Comparison of ENCODE assay signal across 13 cellular contexts in the genomic region with DNA sequence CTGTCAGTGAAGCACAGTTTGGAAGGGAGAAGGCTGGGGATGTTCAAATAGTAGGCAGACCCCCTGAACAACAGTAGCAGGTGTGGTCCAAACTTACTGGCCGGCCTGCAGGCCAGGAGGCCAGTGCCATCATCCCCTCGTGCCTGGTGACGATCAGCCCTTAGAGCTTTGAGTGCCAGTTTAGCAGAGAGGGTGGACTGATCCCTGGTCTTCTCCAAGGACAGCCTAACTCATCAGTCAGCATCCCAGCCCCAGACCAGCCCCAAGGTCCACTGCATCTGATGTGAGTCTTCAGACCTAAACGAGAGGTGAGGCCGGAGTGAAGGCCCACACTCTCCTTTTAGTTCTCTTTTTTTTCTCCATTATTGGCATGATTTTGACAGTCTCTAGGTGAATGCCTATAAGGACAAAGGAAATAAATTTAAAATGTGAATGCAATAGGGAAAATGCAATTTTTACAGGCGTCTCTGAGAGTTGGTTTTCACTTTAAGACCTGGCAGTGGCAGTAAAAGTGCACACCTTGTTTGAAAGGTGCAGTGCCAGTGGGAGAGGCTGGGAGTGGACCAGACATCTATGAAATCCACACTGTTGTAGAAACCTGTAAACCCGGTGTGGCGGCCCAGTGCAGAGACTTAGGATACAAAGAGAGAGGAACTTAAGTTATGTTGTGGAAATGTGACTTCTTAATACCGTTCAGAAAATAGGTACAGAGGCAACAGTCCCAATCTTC.
DNase-seq lines count a peak whose midpoint lies in the region; ATAC-seq and TF ChIP-seq lines count a peak whose summit lies in the region.
"Had no signal": no experiment of that assay in that cellular context is flagged by ENCODE, and none has a peak within 500 bp of the region (broad histone marks: within the 10 kb centered on the region; RNA-seq: fewer than 3 reads in every experiment).

No MANE protein-coding gene starts in this region.

- peaks cover 4% of the 10 kb centered on the region for H3K79me1 ChIP-seq in trophoblast cell (ENCODE audit: low read length)

- CTCF ChIA-PET in CD4-positive, alpha-beta T cell (lab: Charles Lee) = no interaction called here

- H3K36me3 ChIP-seq in trophoblast cell (ENCODE audit: control insufficient read depth in 1 of 2, insufficient read depth in 2 of 2, low read length in 2 of 2) (no peaks in the 10 kb centered on the region), spleen (no peaks in the 10 kb centered on the region)
- H3K36me3 ChIP-seq: BLaER1 treated with 17β-estradiol and CSF1 and Interleukin-3, amounts not matched to agents 10 nM and 100 nM had no signal

- H3K23ac ChIP-seq in trophoblast cell (ENCODE audit: low read length) = no peak overlapping the region

- H3K4ac ChIP-seq in trophoblast cell (ENCODE audit: low read depth, low read length) = no peak overlapping the region

- WGBS in trophoblast cell (ENCODE audit: extremely low coverage, insufficient coverage, insufficient read length) = no CpG with 5 or more reads among the region's 9 CpGs
- WGBS in spleen, 5 donors = 83 to 91% (median 90%) methylated on average over 9 of the region's 9 CpGs

- H3K14ac ChIP-seq in trophoblast cell (ENCODE audit: low read length) = no peak overlapping the region

- H3K18ac ChIP-seq in trophoblast cell (ENCODE audit: low read length) = no peak overlapping the region

- H3K9me3 Mint-ChIP-seq in activated CD4-positive, alpha-beta T cell treated with anti-CD3 and anti-CD28 coated beads, Interleukin-2, amount 10 ng/mL, durations not matched to agents 24 days and 14 days = no peaks in the 10 kb centered on the region
- no peaks in the 10 kb centered on the region for H3K9me3 Mint-ChIP-seq in CD4-positive, alpha-beta T cell
- H3K9me3 Mint-ChIP-seq: HFFc6 had no signal

- no peak overlapping the region for H3K4me2 ChIP-seq in trophoblast cell (ENCODE audit: low read length)

- H4K12ac ChIP-seq in trophoblast cell (ENCODE audit: low read depth, low read length) = no peak overlapping the region

- peaks cover 21% of the 10 kb centered on the region for H3K4me1 Mint-ChIP-seq in activated CD4-positive, alpha-beta T cell treated with anti-CD3 and anti-CD28 coated beads, Interleukin-2, amount 10 ng/mL, durations not matched to agents 24 days and 14 days
- H3K4me1 Mint-ChIP-seq in CD4-positive, alpha-beta T cell (ENCODE audit: low read depth) = peaks cover 33% of the 10 kb centered on the region

- peak overlapping the region; percentile 37 for H3K4me3 Mint-ChIP-seq in activated CD4-positive, alpha-beta T cell treated with anti-CD3 and anti-CD28 coated beads, Interleukin-2, amount 10 ng/mL, durations not matched to agents 24 days and 14 days
- peak overlapping the region; percentile 65 for H3K4me3 Mint-ChIP-seq in CD4-positive, alpha-beta T cell
- H3K4me3 Mint-ChIP-seq: HFFc6 had no signal

- no peak overlapping the region for H4K8ac ChIP-seq in trophoblast cell (ENCODE audit: low read depth, low read length)

- ATAC-seq in CD4-positive, alpha-beta T cell (ENCODE audit: poor library complexity) = no peak
- ATAC-seq in left colon = peak; percentile 99
- ATAC-seq in GM18517 (IDR thresholded peaks at IDR 0.05; ENCODE audit: unreplicated experiment) = no peak

- no peak for TF ChIP-seq CTCF in CD4-positive, alpha-beta T cell (IDR thresholded peaks at IDR 0.05)
- no peak for TF ChIP-seq CTCF in spleen (IDR thresholded peaks at IDR 0.05 in 8 of 11, conservative IDR thresholded peaks at IDR 0.05 in 3 of 11)

- no peaks in the 10 kb centered on the region for H3K9me3 ChIP-seq in CD4-positive, alpha-beta T cell (ENCODE audit: control insufficient read depth, low read length)
- H3K9me3 ChIP-seq in trophoblast cell (ENCODE audit: insufficient read depth, low read depth, low read length) (peaks cover 2% of the 10 kb centered on the region), spleen (no peaks in the 10 kb centered on the region)

- no peak overlapping the region for H3K27ac ChIP-seq in CD4-positive, alpha-beta T cell (ENCODE audit: low read depth, low read length)
- H3K27ac ChIP-seq in trophoblast cell (ENCODE audit: low read depth, low read length) (no peak overlapping the region), spleen (peak overlapping the region in 1 of 8 donors; percentile 42)
- H3K27ac ChIP-seq: BLaER1 treated with 17β-estradiol and CSF1 and Interleukin-3, amounts not matched to agents 10 nM and 100 nM had no signal

- H2BK5ac ChIP-seq in trophoblast cell (ENCODE audit: low read depth, low read length, poor library complexity) = no peak overlapping the region

- peak overlapping the region; percentile 59 for H4K91ac ChIP-seq in trophoblast cell (ENCODE audit: low read depth, low read length)

- H2AFZ ChIP-seq in trophoblast cell (ENCODE audit: insufficient read depth, low read length, poor library complexity) = no peak overlapping the region

- H2BK120ac ChIP-seq in trophoblast cell (ENCODE audit: insufficient read depth, low read length, poor library complexity) = no peak overlapping the region

- H3K27me3 Mint-ChIP-seq in activated CD4-positive, alpha-beta T cell treated with anti-CD3 and anti-CD28 coated beads, Interleukin-2, amount 10 ng/mL, durations not matched to agents 24 days and 14 days = peaks cover 18% of the 10 kb centered on the region
- H3K27me3 Mint-ChIP-seq in CD4-positive, alpha-beta T cell = peaks cover 5% of the 10 kb centered on the region

- no peak overlapping the region for H2AK5ac ChIP-seq in trophoblast cell (ENCODE audit: low read length)

- H2BK12ac ChIP-seq in trophoblast cell (ENCODE audit: low read length) = no peak overlapping the region

- no peak overlapping the region for H3K27ac Mint-ChIP-seq in activated CD4-positive, alpha-beta T cell treated with anti-CD3 and anti-CD28 coated beads, Interleukin-2, amount 10 ng/mL, durations not matched to agents 24 days and 14 days
- H3K27ac Mint-ChIP-seq in CD4-positive, alpha-beta T cell = peak overlapping the region; percentile 16
- H3K27ac Mint-ChIP-seq: HFFc6 had no signal

- no peaks in the 10 kb centered on the region for H3K79me2 ChIP-seq in trophoblast cell (ENCODE audit: control insufficient read depth, insufficient read depth, low read length, poor library complexity)

- TF ChIP-seq POLR2A in spleen (IDR thresholded peaks at IDR 0.05) = no peak

- H3K4me3 ChIP-seq in trophoblast cell (ENCODE audit: low read depth, low read length) = no peak overlapping the region
- no peak overlapping the region for H3K4me3 ChIP-seq in spleen
- H3K4me3 ChIP-seq: BLaER1 treated with 17β-estradiol and CSF1 and Interleukin-3, amounts not matched to agents 10 nM and 100 nM had no signal

- POLR2A ChIA-PET in CD4-positive, alpha-beta T cell (lab: Charles Lee) = no interaction called here

- peaks cover 8 to 12% of the 10 kb centered on the region in 2 experiments for H3K4me1 ChIP-seq in trophoblast cell (ENCODE audit: control insufficient read depth in 1 of 2, insufficient read depth in 2 of 2, low read length in 2 of 2)
- peaks cover 0 to 35% (median 8%) of the 10 kb centered on the region in 6 donors for H3K4me1 ChIP-seq in spleen

- intact Hi-C loops in activated CD4-positive, alpha-beta T cell treated with anti-CD3 and anti-CD28 coated beads, Interleukin-2, amount 10 ng/mL, durations not matched to agents 24 days and 14 days (cut with micrococcal nuclease) = no loop called here
- intact Hi-C loops in CD4-positive, alpha-beta T cell (cut with DNase I, micrococcal nuclease) = no loop called here
- intact Hi-C loops in left colon (cut with DNase I, micrococcal nuclease) = no loop called here
- intact Hi-C loops in spleen (cut with DNase I; ENCODE audit: low total_unique reads) = no loop called here

- no peak overlapping the region for H3K9ac ChIP-seq in trophoblast cell (ENCODE audit: low read length)
- H3K9ac ChIP-seq: BLaER1 treated with 17β-estradiol and CSF1 and Interleukin-3, amounts not matched to agents 10 nM and 100 nM had no signal

- H3K36me3 Mint-ChIP-seq in activated CD4-positive, alpha-beta T cell treated with anti-CD3 and anti-CD28 coated beads, Interleukin-2, amount 10 ng/mL, durations not matched to agents 24 days and 14 days (ENCODE audit: low read depth) = peaks cover 3% of the 10 kb centered on the region
- no peaks in the 10 kb centered on the region for H3K36me3 Mint-ChIP-seq in CD4-positive, alpha-beta T cell (ENCODE audit: low read depth)

- no peaks in the 10 kb centered on the region for H3K27me3 ChIP-seq in CD4-positive, alpha-beta T cell (ENCODE audit: control insufficient read depth, insufficient read depth, low read length)
- H3K27me3 ChIP-seq in trophoblast cell (ENCODE audit: insufficient read depth, low read length) (no peaks in the 10 kb centered on the region), spleen (replicated peaks in 1 of 7) (no peaks in the 10 kb centered on the region)
- H3K27me3 ChIP-seq: BLaER1 treated with 17β-estradiol and CSF1 and Interleukin-3, amounts not matched to agents 10 nM and 100 nM had no signal

- DNase-seq in activated CD4-positive, alpha-beta T cell treated with anti-CD3 and anti-CD28 coated beads, Interleukin-2, amount 10 ng/mL, durations not matched to agents 24 days and 14 days = no peak
- DNase-seq in activated CD4-positive, alpha-beta T cell treated with anti-CD3 and anti-CD28 coated beads for 4 hours = no peak
- no peak for DNase-seq in CD4-positive, alpha-beta T cell
- DNase-seq in left colon = peak in 1 of 2 donors; percentile 55
- no peak for DNase-seq in trophoblast cell
- DNase-seq in spleen = no peak
- no peak for DNase-seq in NCI-H446 (lab: John Stamatoyannopoulos, UW)
- DNase-seq: COR-L47, HFFc6, NCI-H1105 treated with DMSO at 0.1 percent for 48 hours, NCI-H187 had no signal
